1 cellular context compared by ENCODE assay signal in the genomic region with DNA sequence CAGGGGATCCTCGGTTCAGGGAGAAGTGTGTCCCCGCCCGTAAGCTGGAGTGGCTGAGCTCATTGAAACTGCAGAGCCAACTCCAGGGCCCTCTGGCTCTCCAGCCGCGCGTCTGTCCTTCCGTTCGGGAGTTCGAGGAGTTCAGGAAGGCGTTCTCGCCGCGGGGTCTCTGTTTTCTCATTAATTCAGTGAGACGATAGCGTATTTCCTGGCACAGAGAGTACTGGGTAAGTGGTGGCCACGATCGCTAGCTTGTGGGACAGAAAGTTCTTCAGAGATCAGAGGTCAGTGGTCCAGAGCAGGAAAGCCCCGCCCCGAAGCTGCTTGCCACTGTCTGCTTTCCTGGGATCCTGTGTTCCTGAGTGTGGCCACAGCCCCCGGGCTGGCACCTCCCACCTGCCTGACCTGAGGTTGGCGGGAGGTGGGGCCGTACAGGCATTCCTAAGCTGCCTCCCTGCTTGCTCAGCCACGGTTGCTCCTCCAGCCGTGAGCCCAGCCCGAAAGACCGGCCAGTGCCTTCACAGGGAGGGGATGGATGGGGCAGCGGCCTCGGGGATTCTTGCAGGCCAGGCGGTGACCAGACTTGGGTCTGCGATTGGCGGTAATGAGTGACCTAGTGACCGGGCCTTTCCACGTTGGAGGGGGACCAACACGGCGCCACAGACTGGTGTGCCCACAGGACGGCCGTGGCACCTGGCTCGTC.
A peak's percentile ranks its signal among the peaks of the same experiment; 100 is the strongest.
TF ChIP-seq lines count a peak whose summit lies in the region.

No MANE protein-coding gene starts in this region.

TF ChIP-seq in HepG2, 621 proteins besides CTCF, POLR2A, EP300 and RAD21 (continued from another document and continues in another):
- TF ChIP-seq, protein P1, sequence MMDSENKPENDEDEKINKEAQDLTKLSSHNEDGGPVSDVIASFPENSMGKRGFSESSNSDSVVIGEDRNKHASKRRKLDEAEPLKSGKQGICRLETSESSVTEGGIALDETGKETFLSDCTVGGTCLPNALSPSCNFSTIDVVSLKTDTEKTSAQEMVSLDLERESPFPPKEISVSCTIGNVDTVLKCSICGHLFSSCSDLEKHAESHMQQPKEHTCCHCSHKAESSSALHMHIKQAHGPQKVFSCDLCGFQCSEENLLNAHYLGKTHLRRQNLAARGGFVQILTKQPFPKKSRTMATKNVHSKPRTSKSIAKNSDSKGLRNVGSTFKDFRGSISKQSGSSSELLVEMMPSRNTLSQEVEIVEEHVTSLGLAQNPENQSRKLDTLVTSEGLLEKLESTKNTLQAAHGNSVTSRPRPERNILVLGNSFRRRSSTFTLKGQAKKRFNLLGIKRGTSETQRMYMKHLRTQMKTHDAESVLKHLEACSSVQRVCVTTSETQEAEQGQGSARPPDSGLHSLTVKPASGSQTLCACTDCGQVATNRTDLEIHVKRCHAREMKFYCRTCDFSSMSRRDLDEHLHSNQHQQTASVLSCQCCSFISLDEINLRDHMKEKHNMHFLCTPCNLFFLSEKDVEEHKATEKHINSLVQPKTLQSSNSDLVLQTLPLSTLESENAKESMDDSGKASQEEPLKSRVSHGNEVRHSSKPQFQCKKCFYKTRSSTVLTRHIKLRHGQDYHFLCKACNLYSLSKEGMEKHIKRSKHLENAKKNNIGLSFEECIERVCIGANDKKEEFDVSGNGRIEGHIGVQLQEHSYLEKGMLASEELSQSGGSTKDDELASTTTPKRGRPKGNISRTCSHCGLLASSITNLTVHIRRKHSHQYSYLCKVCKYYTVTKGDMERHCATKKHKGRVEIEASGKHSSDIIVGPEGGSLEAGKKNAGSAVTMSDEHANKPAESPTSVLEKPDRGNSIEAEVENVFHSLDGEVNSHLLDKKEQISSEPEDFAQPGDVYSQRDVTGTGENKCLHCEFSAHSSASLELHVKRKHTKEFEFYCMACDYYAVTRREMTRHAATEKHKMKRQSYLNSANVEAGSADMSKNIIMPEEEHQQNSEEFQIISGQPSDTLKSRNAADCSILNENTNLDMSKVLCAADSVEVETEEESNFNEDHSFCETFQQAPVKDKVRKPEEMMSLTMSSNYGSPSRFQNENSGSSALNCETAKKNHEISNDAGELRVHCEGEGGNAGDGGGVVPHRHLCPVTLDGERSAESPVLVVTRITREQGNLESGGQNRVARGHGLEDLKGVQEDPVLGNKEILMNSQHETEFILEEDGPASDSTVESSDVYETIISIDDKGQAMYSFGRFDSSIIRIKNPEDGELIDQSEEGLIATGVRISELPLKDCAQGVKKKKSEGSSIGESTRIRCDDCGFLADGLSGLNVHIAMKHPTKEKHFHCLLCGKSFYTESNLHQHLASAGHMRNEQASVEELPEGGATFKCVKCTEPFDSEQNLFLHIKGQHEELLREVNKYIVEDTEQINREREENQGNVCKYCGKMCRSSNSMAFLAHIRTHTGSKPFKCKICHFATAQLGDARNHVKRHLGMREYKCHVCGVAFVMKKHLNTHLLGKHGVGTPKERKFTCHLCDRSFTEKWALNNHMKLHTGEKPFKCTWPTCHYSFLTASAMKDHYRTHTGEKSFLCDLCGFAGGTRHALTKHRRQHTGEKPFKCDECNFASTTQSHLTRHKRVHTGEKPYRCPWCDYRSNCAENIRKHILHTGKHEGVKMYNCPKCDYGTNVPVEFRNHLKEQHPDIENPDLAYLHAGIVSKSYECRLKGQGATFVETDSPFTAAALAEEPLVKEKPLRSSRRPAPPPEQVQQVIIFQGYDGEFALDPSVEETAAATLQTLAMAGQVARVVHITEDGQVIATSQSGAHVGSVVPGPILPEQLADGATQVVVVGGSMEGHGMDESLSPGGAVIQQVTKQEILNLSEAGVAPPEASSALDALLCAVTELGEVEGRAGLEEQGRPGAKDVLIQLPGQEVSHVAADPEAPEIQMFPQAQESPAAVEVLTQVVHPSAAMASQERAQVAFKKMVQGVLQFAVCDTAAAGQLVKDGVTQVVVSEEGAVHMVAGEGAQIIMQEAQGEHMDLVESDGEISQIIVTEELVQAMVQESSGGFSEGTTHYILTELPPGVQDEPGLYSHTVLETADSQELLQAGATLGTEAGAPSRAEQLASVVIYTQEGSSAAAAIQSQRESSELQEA (CRISPR knock-in tag; IDR thresholded peaks at IDR 0.05; ENCODE audit: not compliant biosample characterization): no peak
- TF ChIP-seq, protein P2, sequence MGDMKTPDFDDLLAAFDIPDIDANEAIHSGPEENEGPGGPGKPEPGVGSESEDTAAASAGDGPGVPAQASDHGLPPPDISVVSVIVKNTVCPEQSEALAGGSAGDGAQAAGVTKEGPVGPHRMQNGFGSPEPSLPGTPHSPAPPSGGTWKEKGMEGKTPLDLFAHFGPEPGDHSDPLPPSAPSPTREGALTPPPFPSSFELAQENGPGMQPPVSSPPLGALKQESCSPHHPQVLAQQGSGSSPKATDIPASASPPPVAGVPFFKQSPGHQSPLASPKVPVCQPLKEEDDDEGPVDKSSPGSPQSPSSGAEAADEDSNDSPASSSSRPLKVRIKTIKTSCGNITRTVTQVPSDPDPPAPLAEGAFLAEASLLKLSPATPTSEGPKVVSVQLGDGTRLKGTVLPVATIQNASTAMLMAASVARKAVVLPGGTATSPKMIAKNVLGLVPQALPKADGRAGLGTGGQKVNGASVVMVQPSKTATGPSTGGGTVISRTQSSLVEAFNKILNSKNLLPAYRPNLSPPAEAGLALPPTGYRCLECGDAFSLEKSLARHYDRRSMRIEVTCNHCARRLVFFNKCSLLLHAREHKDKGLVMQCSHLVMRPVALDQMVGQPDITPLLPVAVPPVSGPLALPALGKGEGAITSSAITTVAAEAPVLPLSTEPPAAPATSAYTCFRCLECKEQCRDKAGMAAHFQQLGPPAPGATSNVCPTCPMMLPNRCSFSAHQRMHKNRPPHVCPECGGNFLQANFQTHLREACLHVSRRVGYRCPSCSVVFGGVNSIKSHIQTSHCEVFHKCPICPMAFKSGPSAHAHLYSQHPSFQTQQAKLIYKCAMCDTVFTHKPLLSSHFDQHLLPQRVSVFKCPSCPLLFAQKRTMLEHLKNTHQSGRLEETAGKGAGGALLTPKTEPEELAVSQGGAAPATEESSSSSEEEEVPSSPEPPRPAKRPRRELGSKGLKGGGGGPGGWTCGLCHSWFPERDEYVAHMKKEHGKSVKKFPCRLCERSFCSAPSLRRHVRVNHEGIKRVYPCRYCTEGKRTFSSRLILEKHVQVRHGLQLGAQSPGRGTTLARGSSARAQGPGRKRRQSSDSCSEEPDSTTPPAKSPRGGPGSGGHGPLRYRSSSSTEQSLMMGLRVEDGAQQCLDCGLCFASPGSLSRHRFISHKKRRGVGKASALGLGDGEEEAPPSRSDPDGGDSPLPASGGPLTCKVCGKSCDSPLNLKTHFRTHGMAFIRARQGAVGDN (CRISPR knock-in tag; IDR thresholded peaks at IDR 0.05): peak; percentile 90
- TF ChIP-seq, protein P3, sequence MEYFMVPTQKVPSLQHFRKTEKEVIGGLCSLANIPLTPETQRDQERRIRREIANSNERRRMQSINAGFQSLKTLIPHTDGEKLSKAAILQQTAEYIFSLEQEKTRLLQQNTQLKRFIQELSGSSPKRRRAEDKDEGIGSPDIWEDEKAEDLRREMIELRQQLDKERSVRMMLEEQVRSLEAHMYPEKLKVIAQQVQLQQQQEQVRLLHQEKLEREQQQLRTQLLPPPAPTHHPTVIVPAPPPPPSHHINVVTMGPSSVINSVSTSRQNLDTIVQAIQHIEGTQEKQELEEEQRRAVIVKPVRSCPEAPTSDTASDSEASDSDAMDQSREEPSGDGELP (IDR thresholded peaks at IDR 0.05; ENCODE audit: borderline replicate concordance, low read depth): peak; percentile 22; the same call in 1 of the 2 replicates
- TF ChIP-seq TEAD2 (CRISPR knock-in tag; IDR thresholded peaks at IDR 0.05): no peak
- peak; percentile 71 for TF ChIP-seq ZSCAN9 (CRISPR knock-in tag; IDR thresholded peaks at IDR 0.05; ENCODE audit: borderline replicate concordance)
- no peak for TF ChIP-seq NR3C1 (CRISPR knock-in tag; IDR thresholded peaks at IDR 0.05)
- TF ChIP-seq ZNF230 (CRISPR knock-in tag; IDR thresholded peaks at IDR 0.05): 0 out of 2 replicates have a peak, but pooled peaks have one; percentile 64
- TF ChIP-seq, protein P4, sequence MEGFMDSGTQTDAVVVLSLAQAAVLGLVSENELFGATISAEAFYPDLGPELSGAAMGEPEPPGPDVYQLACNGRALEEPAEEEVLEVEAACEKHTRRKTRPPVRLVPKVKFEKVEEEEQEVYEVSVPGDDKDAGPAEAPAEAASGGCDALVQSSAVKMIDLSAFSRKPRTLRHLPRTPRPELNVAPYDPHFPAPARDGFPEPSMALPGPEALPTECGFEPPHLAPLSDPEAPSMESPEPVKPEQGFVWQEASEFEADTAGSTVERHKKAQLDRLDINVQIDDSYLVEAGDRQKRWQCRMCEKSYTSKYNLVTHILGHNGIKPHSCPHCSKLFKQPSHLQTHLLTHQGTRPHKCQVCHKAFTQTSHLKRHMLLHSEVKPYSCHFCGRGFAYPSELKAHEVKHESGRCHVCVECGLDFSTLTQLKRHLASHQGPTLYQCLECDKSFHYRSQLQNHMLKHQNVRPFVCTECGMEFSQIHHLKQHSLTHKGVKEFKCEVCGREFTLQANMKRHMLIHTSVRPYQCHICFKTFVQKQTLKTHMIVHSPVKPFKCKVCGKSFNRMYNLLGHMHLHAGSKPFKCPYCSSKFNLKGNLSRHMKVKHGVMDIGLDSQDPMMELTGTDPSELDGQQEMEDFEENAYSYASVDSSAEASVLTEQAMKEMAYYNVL (CRISPR knock-in tag; IDR thresholded peaks at IDR 0.05; ENCODE audit: borderline replicate concordance): peak; percentile 9; the same call in 1 of the 2 replicates
- peak; percentile 59; the same call in 1 of the 2 replicates for TF ChIP-seq YEATS2 (CRISPR knock-in tag; IDR thresholded peaks at IDR 0.05; ENCODE audit: borderline replicate concordance)
- no peak for TF ChIP-seq TSC22D2 (CRISPR knock-in tag; IDR thresholded peaks at IDR 0.05; ENCODE audit: borderline replicate concordance)
- TF ChIP-seq ZNF17 (CRISPR knock-in tag; IDR thresholded peaks at IDR 0.05): no peak
- TF ChIP-seq, protein P5, sequence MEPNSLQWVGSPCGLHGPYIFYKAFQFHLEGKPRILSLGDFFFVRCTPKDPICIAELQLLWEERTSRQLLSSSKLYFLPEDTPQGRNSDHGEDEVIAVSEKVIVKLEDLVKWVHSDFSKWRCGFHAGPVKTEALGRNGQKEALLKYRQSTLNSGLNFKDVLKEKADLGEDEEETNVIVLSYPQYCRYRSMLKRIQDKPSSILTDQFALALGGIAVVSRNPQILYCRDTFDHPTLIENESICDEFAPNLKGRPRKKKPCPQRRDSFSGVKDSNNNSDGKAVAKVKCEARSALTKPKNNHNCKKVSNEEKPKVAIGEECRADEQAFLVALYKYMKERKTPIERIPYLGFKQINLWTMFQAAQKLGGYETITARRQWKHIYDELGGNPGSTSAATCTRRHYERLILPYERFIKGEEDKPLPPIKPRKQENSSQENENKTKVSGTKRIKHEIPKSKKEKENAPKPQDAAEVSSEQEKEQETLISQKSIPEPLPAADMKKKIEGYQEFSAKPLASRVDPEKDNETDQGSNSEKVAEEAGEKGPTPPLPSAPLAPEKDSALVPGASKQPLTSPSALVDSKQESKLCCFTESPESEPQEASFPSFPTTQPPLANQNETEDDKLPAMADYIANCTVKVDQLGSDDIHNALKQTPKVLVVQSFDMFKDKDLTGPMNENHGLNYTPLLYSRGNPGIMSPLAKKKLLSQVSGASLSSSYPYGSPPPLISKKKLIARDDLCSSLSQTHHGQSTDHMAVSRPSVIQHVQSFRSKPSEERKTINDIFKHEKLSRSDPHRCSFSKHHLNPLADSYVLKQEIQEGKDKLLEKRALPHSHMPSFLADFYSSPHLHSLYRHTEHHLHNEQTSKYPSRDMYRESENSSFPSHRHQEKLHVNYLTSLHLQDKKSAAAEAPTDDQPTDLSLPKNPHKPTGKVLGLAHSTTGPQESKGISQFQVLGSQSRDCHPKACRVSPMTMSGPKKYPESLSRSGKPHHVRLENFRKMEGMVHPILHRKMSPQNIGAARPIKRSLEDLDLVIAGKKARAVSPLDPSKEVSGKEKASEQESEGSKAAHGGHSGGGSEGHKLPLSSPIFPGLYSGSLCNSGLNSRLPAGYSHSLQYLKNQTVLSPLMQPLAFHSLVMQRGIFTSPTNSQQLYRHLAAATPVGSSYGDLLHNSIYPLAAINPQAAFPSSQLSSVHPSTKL (CRISPR knock-in tag; IDR thresholded peaks at IDR 0.05): peak; percentile 79
- TF ChIP-seq, protein P6, sequence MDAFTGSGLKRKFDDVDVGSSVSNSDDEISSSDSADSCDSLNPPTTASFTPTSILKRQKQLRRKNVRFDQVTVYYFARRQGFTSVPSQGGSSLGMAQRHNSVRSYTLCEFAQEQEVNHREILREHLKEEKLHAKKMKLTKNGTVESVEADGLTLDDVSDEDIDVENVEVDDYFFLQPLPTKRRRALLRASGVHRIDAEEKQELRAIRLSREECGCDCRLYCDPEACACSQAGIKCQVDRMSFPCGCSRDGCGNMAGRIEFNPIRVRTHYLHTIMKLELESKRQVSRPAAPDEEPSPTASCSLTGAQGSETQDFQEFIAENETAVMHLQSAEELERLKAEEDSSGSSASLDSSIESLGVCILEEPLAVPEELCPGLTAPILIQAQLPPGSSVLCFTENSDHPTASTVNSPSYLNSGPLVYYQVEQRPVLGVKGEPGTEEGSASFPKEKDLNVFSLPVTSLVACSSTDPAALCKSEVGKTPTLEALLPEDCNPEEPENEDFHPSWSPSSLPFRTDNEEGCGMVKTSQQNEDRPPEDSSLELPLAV (CRISPR knock-in tag; conservative IDR thresholded peaks at IDR 0.05; ENCODE audit: low read depth): no peak
- TF ChIP-seq ZNF350 (CRISPR knock-in tag; IDR thresholded peaks at IDR 0.05; ENCODE audit: borderline replicate concordance, low read depth): peak; percentile 40; the same call in 1 of the 2 replicates
- peak; percentile 70 for TF ChIP-seq ZFY (CRISPR knock-in tag; IDR thresholded peaks at IDR 0.05)
- TF ChIP-seq, protein P7, sequence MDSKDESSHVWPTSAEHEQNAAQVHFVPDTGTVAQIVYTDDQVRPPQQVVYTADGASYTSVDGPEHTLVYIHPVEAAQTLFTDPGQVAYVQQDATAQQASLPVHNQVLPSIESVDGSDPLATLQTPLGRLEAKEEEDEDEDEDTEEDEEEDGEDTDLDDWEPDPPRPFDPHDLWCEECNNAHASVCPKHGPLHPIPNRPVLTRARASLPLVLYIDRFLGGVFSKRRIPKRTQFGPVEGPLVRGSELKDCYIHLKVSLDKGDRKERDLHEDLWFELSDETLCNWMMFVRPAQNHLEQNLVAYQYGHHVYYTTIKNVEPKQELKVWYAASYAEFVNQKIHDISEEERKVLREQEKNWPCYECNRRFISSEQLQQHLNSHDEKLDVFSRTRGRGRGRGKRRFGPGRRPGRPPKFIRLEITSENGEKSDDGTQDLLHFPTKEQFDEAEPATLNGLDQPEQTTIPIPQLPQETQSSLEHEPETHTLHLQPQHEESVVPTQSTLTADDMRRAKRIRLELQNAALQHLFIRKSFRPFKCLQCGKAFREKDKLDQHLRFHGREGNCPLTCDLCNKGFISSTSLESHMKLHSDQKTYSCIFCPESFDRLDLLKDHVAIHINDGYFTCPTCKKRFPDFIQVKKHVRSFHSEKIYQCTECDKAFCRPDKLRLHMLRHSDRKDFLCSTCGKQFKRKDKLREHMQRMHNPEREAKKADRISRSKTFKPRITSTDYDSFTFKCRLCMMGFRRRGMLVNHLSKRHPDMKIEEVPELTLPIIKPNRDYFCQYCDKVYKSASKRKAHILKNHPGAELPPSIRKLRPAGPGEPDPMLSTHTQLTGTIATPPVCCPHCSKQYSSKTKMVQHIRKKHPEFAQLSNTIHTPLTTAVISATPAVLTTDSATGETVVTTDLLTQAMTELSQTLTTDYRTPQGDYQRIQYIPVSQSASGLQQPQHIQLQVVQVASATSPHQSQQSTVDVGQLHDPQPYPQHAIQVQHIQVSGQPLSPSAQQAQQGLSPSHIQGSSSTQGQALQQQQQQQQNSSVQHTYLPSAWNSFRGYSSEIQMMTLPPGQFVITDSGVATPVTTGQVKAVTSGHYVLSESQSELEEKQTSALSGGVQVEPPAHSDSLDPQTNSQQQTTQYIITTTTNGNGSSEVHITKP (CRISPR knock-in tag; IDR thresholded peaks at IDR 0.05; ENCODE audit: low read depth): peak; percentile 43; the same call in 1 of the 2 replicates
- peak; percentile 16; the same call in 1 of the 2 replicates for TF ChIP-seq BRCA1 (CRISPR knock-in tag; IDR thresholded peaks at IDR 0.05)
- no peak for TF ChIP-seq CCAR2 (optimal IDR thresholded peaks at IDR 0.05; ENCODE audit: low read depth, low read length)
- TF ChIP-seq ZNF746 (CRISPR knock-in tag; IDR thresholded peaks at IDR 0.05): 0 out of 2 replicates have a peak, but pooled peaks have one; percentile 46
